24 cellular contexts compared by ENCODE assay signal in genomic region chr9:90830051-90830450, GRCh38. TPM values are rescaled to one million over a fixed set of nuclear protein-coding genes. Genes with fewer than 3 reads are reported as not detected.
A peak's percentile ranks its signal among the peaks of the same experiment; 100 is the strongest.
DNase-seq lines count a peak whose midpoint lies in the region; ATAC-seq and TF ChIP-seq lines count a peak whose summit lies in the region.
"Had no signal": no experiment of that assay in that cellular context is flagged by ENCODE, and none has a peak within 500 bp of the region (broad histone marks: within the 10 kb centered on the region; RNA-seq: fewer than 3 reads in every experiment).

No MANE protein-coding gene starts in this region.

- H4K20me1 ChIP-seq in DND-41 (ENCODE audit: insufficient read depth, low read length), result no peaks in the 10 kb centered on the region
- no peaks in the 10 kb centered on the region for H4K20me1 ChIP-seq in OCI-LY7 (ENCODE audit: insufficient read depth, low read length)

- H3K18ac ChIP-seq in neuronal stem cell (ENCODE audit: low read length), result peak overlapping the region; percentile 80

- peaks cover 9% of the 10 kb centered on the region for H3K27me3 ChIP-seq in DND-41 (ENCODE audit: insufficient read depth, low read length, poor library complexity)
- H3K27me3 ChIP-seq in neuronal stem cell (ENCODE audit: control insufficient read depth in 3 of 3, insufficient read depth in 3 of 3, low read depth in 1 of 3, low read length in 3 of 3), result no peaks in the 10 kb centered on the region
- H3K27me3 ChIP-seq: hepatocyte, sigmoid colon had no signal

- ATAC-seq in DND-41 (ENCODE audit: insufficient read depth, low read depth), result no peak
- ATAC-seq: K562 had no signal

- H4K91ac ChIP-seq in neuronal stem cell (ENCODE audit: low read depth, low read length, poor library complexity), result no peak overlapping the region

- H3K9me3 ChIP-seq in DND-41 (ENCODE audit: insufficient read depth, low read length, severe bottlenecking), result no peaks in the 10 kb centered on the region
- peaks cover 20% of the 10 kb centered on the region for H3K9me3 ChIP-seq in OCI-LY7 (ENCODE audit: low read length)
- peaks cover 0 to 3% of the 10 kb centered on the region in 2 donors for H3K9me3 ChIP-seq in neuronal stem cell (replicated peaks in 1 of 2; ENCODE audit: control insufficient read depth in 2 of 2, insufficient read depth in 1 of 2, low read depth in 1 of 2, low read length in 2 of 2)
- H3K9me3 ChIP-seq: sigmoid colon had no signal

- H2BK5ac ChIP-seq in neuronal stem cell (ENCODE audit: low read length), result peak overlapping the region; percentile 15

- H2BK120ac ChIP-seq in neuronal stem cell (ENCODE audit: low read depth, low read length), result peak overlapping the region; percentile 18

- H2BK12ac ChIP-seq in neuronal stem cell (ENCODE audit: low read length), result no peak overlapping the region

- no peak overlapping the region for H4K8ac ChIP-seq in neuronal stem cell (ENCODE audit: low read depth, low read length)

- no peak overlapping the region for H3K27ac ChIP-seq in DND-41 (ENCODE audit: low read length)
- H3K27ac ChIP-seq in OCI-LY7 (ENCODE audit: low read depth, low read length, poor library complexity, severe bottlenecking), result peak overlapping the region; percentile 91
- no peak overlapping the region for H3K27ac ChIP-seq in neuronal stem cell (replicated peaks; ENCODE audit: low read length)
- no peak overlapping the region for H3K27ac ChIP-seq in RWPE1
- H3K27ac ChIP-seq in caudate nucleus (ENCODE audit: low read depth, low read length), result no peak overlapping the region
- H3K27ac ChIP-seq: hepatocyte, sigmoid colon, SK-N-MC had no signal

- no peak overlapping the region for H3K4me2 ChIP-seq in DND-41 (ENCODE audit: insufficient read depth, low read length)
- H3K4me2 ChIP-seq in OCI-LY7 (ENCODE audit: low read length), result peak overlapping the region; percentile 92
- H3K4me2 ChIP-seq in neuronal stem cell (ENCODE audit: insufficient read depth, low read length, poor library complexity, severe bottlenecking), result no peak overlapping the region
- H3K4me2 ChIP-seq: hepatocyte had no signal

- peak; percentile 5 for TF ChIP-seq CTCF in DND-41 (IDR thresholded peaks at IDR 0.05; ENCODE audit: borderline replicate concordance, extremely low read depth, low read length, poor library complexity, severe bottlenecking)
- TF ChIP-seq CTCF in GM12875 (IDR thresholded peaks at IDR 0.05; ENCODE audit: borderline replicate concordance, insufficient read depth, low read depth, low read length), result peak; percentile 44; the same call in 1 of the 2 replicates
- TF ChIP-seq CTCF in OCI-LY7 (conservative IDR thresholded peaks at IDR 0.05; ENCODE audit: low read length), result peak; percentile 65
- TF ChIP-seq CTCF in RWPE1 (conservative IDR thresholded peaks at IDR 0.05; ENCODE audit: low read depth), result no peak

- no peak overlapping the region for H2AFZ ChIP-seq in DND-41 (ENCODE audit: low read depth, low read length)
- H2AFZ ChIP-seq in OCI-LY7 (ENCODE audit: low read length), result no peak overlapping the region
- H2AFZ ChIP-seq in neuronal stem cell (ENCODE audit: low read length), result no peak overlapping the region
- H2AFZ ChIP-seq: hepatocyte had no signal

- H3K9ac ChIP-seq in DND-41 (ENCODE audit: low read depth, low read length) (no peak overlapping the region), neuronal stem cell (ENCODE audit: low read depth, low read length, poor library complexity) (peak overlapping the region; percentile 24)

- CTCF ChIA-PET in OCI-LY7 (lab: Charles Lee; ENCODE audit: unreplicated experiment), result no interaction called here
- CTCF ChIA-PET in RWPE1 (lab: Yijun Ruan, JAX), result no interaction called here

- no peaks in the 10 kb centered on the region for H3K79me2 ChIP-seq in DND-41 (ENCODE audit: insufficient read depth, low read length)
- peaks cover 91% of the 10 kb centered on the region for H3K79me2 ChIP-seq in OCI-LY7 (ENCODE audit: insufficient read depth, low read depth, low read length)
- H3K79me2 ChIP-seq: hepatocyte had no signal

- POLR2A ChIA-PET in OCI-LY7 (lab: Charles Lee), result interaction anchor here (1.5 to 7.8 kb wide), 2 partner anchors 15 to 26 kb away, joined by 6 to 94 read pairs; no protein-coding TSS in a partner anchor
- POLR2A ChIA-PET in RWPE1 (lab: Yijun Ruan, JAX; ENCODE audit: low non-redundant PET), result no interaction called here

- H3K4ac ChIP-seq in neuronal stem cell (ENCODE audit: low read length), result no peak overlapping the region

- intact Hi-C loops in OCI-LY7 (cut with micrococcal nuclease; ENCODE audit: unreplicated experiment), result loop anchor here (5.0 kb wide), 1 partner anchor 52 kb away; no protein-coding TSS in a partner anchor

- no peak overlapping the region for H3K23ac ChIP-seq in neuronal stem cell (ENCODE audit: low read depth, low read length, poor library complexity)

- H3K14ac ChIP-seq in neuronal stem cell (ENCODE audit: low read length), result no peak overlapping the region

- DNase-seq in DND-41, result no peak
- peak; percentile 51 for DNase-seq in OCI-LY7 (ENCODE audit: low spot score)
- no peak for DNase-seq in neuronal stem cell (ENCODE audit: low spot score)
- DNase-seq in hepatic stellate cell (ENCODE audit: low spot score), result no peak
- no peak for DNase-seq in activated CD4-positive, alpha-beta T cell treated with anti-CD3 and anti-CD28 coated beads for 48 hours
- no peak for DNase-seq in RWPE1 (ENCODE audit: low spot score)
- DNase-seq in caudate nucleus (lab: John Stamatoyannopoulos, UW), result no peak
- DNase-seq: activated CD8-positive, alpha-beta memory T cell treated with anti-CD3 and anti-CD28 coated beads, Interleukin-2, amount 50 U/mL, for 48 hours; activated naive CD8-positive, alpha-beta T cell treated with anti-CD3 and anti-CD28 coated beads for 36 hours; CD4-positive, CD25-positive, alpha-beta regulatory T cell; erythroblast; foreskin fibroblast; GDM1; NCI-H1930; nephron progenitor cell; NK-92 treated with Interleukin-12 subunit alpha and Interleukin-12 subunit beta, amount 100 ng/mL, for 24 hours; sigmoid colon; stimulated activated CD4-positive, alpha-beta T cell treated with anti-CD3 and anti-CD28 coated beads, Interleukin-15, amount 100 ng/mL, for 24 hours; T-helper 2 cell had no signal

- BruUV-seq in OCI-LY7 (replicated peaks; lab: Mats Ljungman, UMichigan), result no TSS peak

- H3K4me1 ChIP-seq in DND-41 (ENCODE audit: insufficient read depth, low read length) (no peaks in the 10 kb centered on the region), OCI-LY7 (ENCODE audit: insufficient read depth, low read length, poor library complexity, severe bottlenecking) (peaks cover 90% of the 10 kb centered on the region), neuronal stem cell (ENCODE audit: control insufficient read depth in 2 of 2, insufficient read depth in 1 of 2, low read depth in 1 of 2, low read length in 2 of 2) (peaks cover 0 to 2% of the 10 kb centered on the region in 2 donors)

- H3K36me3 ChIP-seq in DND-41 (ENCODE audit: insufficient read depth, low read length) (no peaks in the 10 kb centered on the region), OCI-LY7 (ENCODE audit: insufficient read depth, low read length) (peaks cover 68% of the 10 kb centered on the region), neuronal stem cell (replicated peaks in 1 of 2; ENCODE audit: control insufficient read depth in 2 of 2, insufficient read depth in 2 of 2, low read length in 2 of 2) (no peaks in the 10 kb centered on the region)
- H3K36me3 ChIP-seq: sigmoid colon had no signal

- no CpG with 5 or more reads among the region's 5 CpGs for WGBS in neuronal stem cell (ENCODE audit: extremely low coverage in 2 of 2, insufficient read length in 2 of 2, insufficient replicate concordance in 1 of 2), 2 donors

- H3K9me2 ChIP-seq in OCI-LY7 (ENCODE audit: insufficient read depth, low read length), result no peaks in the 10 kb centered on the region

- H3K79me1 ChIP-seq in neuronal stem cell (ENCODE audit: low read depth, low read length), result no peaks in the 10 kb centered on the region

- H2AK5ac ChIP-seq in neuronal stem cell (ENCODE audit: low read depth, low read length), result no peak overlapping the region

- H3K4me3 ChIP-seq in DND-41 (ENCODE audit: low read depth in 1 of 2, low read length in 2 of 2) (no peak overlapping the region), GM12875 (ENCODE audit: low read depth, low read length) (no peak overlapping the region), OCI-LY7 (ENCODE audit: low read depth, low read length, poor library complexity, severe bottlenecking) (peak overlapping the region; percentile 73), neuronal stem cell (ENCODE audit: low read length in 2 of 2) (no peak overlapping the region)
- H3K4me3 ChIP-seq: hepatocyte, K562, sigmoid colon, SK-N-MC had no signal

- no peak overlapping the region for H2BK15ac ChIP-seq in neuronal stem cell (ENCODE audit: low read length)

RNA-seq across cellular contexts. Expression of gene SYK, which starts 28.4 kb away (rescaled TPM):
- 106 and 112 TPM in 2 replicates for total RNA-seq in OCI-LY7 (2014; rRNA removed; shearing (Covaris generic))
- total RNA-seq in OCI-LY7 (2022), result 175 and 201 TPM in 2 replicates
- not detected for polyA plus RNA-seq in neuronal stem cell (2013, experiment 1 of 2)
- under 0.01 TPM for polyA plus RNA-seq in neuronal stem cell (2013, experiment 2 of 2)
- total RNA-seq: RPMI7951 had no signal
